ENCODE assay signal across 2 cellular contexts in genomic region chrX:637660-638481, GRCh38.
TF ChIP-seq lines count a peak whose summit lies in the region.

No MANE protein-coding gene starts in this region.

TF ChIP-seq in HEK293T, 16 proteins besides CTCF, POLR2A, EP300 and RAD21:
- TF ChIP-seq HDGF (IDR thresholded peaks at IDR 0.05; ENCODE audit: borderline replicate concordance) (no peak), PKNOX1 (IDR thresholded peaks at IDR 0.05) (peak; percentile 93), ZNF384 (IDR thresholded peaks at IDR 0.05) (peak; percentile 75), ARNT (IDR thresholded peaks at IDR 0.05) (no peak)
TF ChIP-seq in HEK293T: peak in this region for 2.

TF ChIP-seq in H1, 55 proteins besides CTCF, POLR2A, EP300 and RAD21:
- TF ChIP-seq POU5F1 (IDR thresholded peaks at IDR 0.05; ENCODE audit: low read depth, low read length) (no peak), EZH2 (IDR thresholded peaks at IDR 0.05; ENCODE audit: low read depth, low read length, severe bottlenecking) (peak; percentile 90), YY1 (IDR thresholded peaks at IDR 0.05; ENCODE audit: low read depth, low read length) (no peak), USF2 (IDR thresholded peaks at IDR 0.05; ENCODE audit: low read length) (no peak), SUZ12 (IDR thresholded peaks at IDR 0.05; ENCODE audit: low read length) (peak; percentile 78; the same call in 1 of the 2 replicates), RNF2 (IDR thresholded peaks at IDR 0.05; ENCODE audit: borderline replicate concordance, low read depth, low read length, missing control alignments, poor library complexity, severe bottlenecking) (peak; percentile 99), KDM4A (IDR thresholded peaks at IDR 0.05; ENCODE audit: low read depth, low read length, severe bottlenecking) (no peak), CBX8 (IDR thresholded peaks at IDR 0.05; ENCODE audit: borderline replicate concordance, low read depth, low read length) (0 out of 2 replicates have a peak, but pooled peaks have one; percentile 15), RBBP5 (IDR thresholded peaks at IDR 0.05; ENCODE audit: borderline replicate concordance, low read depth, low read length) (no peak)
